9 cellular contexts compared by ENCODE assay signal in the genomic region with DNA sequence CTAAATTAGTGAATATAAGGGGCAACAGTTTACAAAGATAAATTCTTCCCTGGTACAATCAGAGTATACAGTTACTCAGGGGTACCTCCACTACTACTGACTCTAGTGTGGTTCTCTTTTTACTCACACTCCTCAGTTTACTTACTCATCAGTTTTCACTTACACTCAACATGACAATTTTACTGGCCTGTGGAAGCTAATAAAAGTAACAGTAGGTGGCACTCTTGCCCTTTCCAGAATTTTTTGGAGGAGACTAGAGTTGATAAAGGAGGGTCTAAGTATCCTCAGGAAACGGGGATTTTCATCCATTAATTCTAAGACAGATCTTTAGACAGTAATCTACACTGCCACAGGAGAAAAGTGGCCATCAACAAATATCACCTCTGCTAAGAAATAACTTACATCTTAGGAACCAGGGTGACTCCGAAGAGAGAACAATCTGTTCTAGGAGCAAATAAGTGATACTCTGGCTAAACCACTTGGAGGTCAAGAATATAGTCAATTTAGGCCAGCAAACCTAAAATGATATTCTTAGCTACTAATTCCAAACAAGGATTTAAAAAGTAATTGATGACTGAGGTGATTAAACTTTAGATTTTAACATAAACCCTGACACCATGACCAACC.
DNase-seq lines count a peak whose midpoint lies in the region; ATAC-seq, FAIRE-seq and TF ChIP-seq lines count a peak whose summit lies in the region.
"Had no signal": no experiment of that assay in that cellular context is flagged by ENCODE, and none has a peak within 500 bp of the region (broad histone marks: within the 10 kb centered on the region; RNA-seq: fewer than 3 reads in every experiment).

No MANE protein-coding gene starts in this region.

- H3K27ac Mint-ChIP-seq in CD4-positive, alpha-beta T cell = no peak overlapping the region

- peak; percentile 68 for ATAC-seq in CD4-positive, alpha-beta T cell (ENCODE audit: poor library complexity)
- no peak for ATAC-seq in HG02884 (IDR thresholded peaks at IDR 0.05; ENCODE audit: unreplicated experiment)

- no peak overlapping the region for H3K9ac ChIP-seq in mammary epithelial cell (ENCODE audit: insufficient read depth, low read length)

- H3K79me2 ChIP-seq in mammary epithelial cell (ENCODE audit: insufficient read depth, low read length) = peaks cover 28% of the 10 kb centered on the region

- no peak overlapping the region for H3K27ac ChIP-seq in CD4-positive, alpha-beta T cell (ENCODE audit: low read depth, low read length)
- no peak overlapping the region for H3K27ac ChIP-seq in mammary epithelial cell (ENCODE audit: insufficient read depth, low read depth, low read length)
- H3K27ac ChIP-seq: SJCRH30 had no signal

- no peak overlapping the region for H3K4me3 ChIP-seq in mammary epithelial cell (replicated peaks in 1 of 3; ENCODE audit: insufficient read depth in 1 of 3, low read depth in 2 of 3, low read length in 3 of 3)
- H3K4me3 ChIP-seq: SJCRH30 had no signal

- POLR2A ChIA-PET in CD4-positive, alpha-beta T cell (lab: Charles Lee) = interaction anchor here (0.9 to 2.1 kb wide), 4 partner anchors 61 to 192 kb away, joined by 3 to 10 read pairs (median 5); no protein-coding TSS in a partner anchor

- H3K36me3 Mint-ChIP-seq in CD4-positive, alpha-beta T cell (ENCODE audit: low read depth) = peaks cover 85% of the 10 kb centered on the region

- H3K27me3 ChIP-seq in CD4-positive, alpha-beta T cell (ENCODE audit: control insufficient read depth, insufficient read depth, low read length) = no peaks in the 10 kb centered on the region
- H3K27me3 ChIP-seq in mammary epithelial cell (ENCODE audit: insufficient read depth, low read length) = no peaks in the 10 kb centered on the region
- H3K27me3 ChIP-seq: SJCRH30 had no signal

- no peaks in the 10 kb centered on the region for H3K27me3 Mint-ChIP-seq in CD4-positive, alpha-beta T cell

- dilution Hi-C loops in mammary epithelial cell (cut with HindIII; ENCODE audit: low sequenced_read_pairs) = no loop called here

- no peak overlapping the region for H2AFZ ChIP-seq in mammary epithelial cell (ENCODE audit: low read depth, low read length)

- CTCF ChIA-PET in CD4-positive, alpha-beta T cell (lab: Charles Lee) = interaction anchor here (0.6 to 6.4 kb wide), 14 partner anchors 25 to 266 kb away, joined by 3 to 91 read pairs (median 3); no protein-coding TSS in a partner anchor
- CTCF ChIA-PET in mammary epithelial cell (lab: Charles Lee; ENCODE audit: low non-redundant PET) = interaction anchor here (0.6 to 1.3 kb wide), 7 partner anchors 151 to 296 kb away, joined by 3 to 6 read pairs (median 4); no protein-coding TSS in a partner anchor

- H3K9me3 Mint-ChIP-seq in CD4-positive, alpha-beta T cell = no peaks in the 10 kb centered on the region

- in situ Hi-C loops in mammary epithelial cell (cut with MboI; ENCODE audit: low sequenced_read_pairs in 2 of 2) = loop anchor here (5.0 to 10.0 kb wide), 3 partner anchors 189 to 429 kb away; no protein-coding TSS in a partner anchor

- H3K36me3 ChIP-seq in mammary epithelial cell (ENCODE audit: insufficient read depth, low read length) = peaks cover 44% of the 10 kb centered on the region

- peaks cover 6% of the 10 kb centered on the region for H3K4me1 ChIP-seq in mammary epithelial cell (ENCODE audit: insufficient read depth, low read length)
- H3K4me1 ChIP-seq: SJCRH30 had no signal

- DNase-seq in CD4-positive, alpha-beta T cell = no peak
- DNase-seq in GM19239 (ENCODE audit: insufficient read length, low spot score) (peak; percentile 18), NCI-H526 (lab: John Stamatoyannopoulos, UW) (peak; percentile 17 to 55), mammary epithelial cell (peak; percentile 35), kidney glomerular epithelial cell (lab: John Stamatoyannopoulos, UW) (peak; percentile 24), superior temporal gyrus (ENCODE audit: extremely low spot score) (peak; percentile 86), COLO668 (lab: John Stamatoyannopoulos, UW; ENCODE audit: unreplicated experiment) (no peak)

- no peaks in the 10 kb centered on the region for H3K9me3 ChIP-seq in CD4-positive, alpha-beta T cell (ENCODE audit: control insufficient read depth, low read length)
- H3K9me3 ChIP-seq in mammary epithelial cell (replicated peaks; ENCODE audit: insufficient read depth, low read length) = no peaks in the 10 kb centered on the region
- H3K9me3 ChIP-seq: SJCRH30 had no signal

- H3K4me3 Mint-ChIP-seq in CD4-positive, alpha-beta T cell = no peak overlapping the region

- H3K4me2 ChIP-seq in mammary epithelial cell (ENCODE audit: insufficient read depth, low read depth, low read length) = no peak overlapping the region

- 50% methylated on average over 2 of the region's 2 CpGs for WGBS in mammary epithelial cell (ENCODE audit: low coverage, missing lambda C conversion rate)

- H3K4me1 Mint-ChIP-seq in CD4-positive, alpha-beta T cell (ENCODE audit: low read depth) = no peaks in the 10 kb centered on the region

- peak; percentile 69 for TF ChIP-seq CTCF in CD4-positive, alpha-beta T cell (IDR thresholded peaks at IDR 0.05)
- peak; percentile 68 to 71 for TF ChIP-seq CTCF in mammary epithelial cell (conservative IDR thresholded peaks at IDR 0.05 in 1 of 2, IDR thresholded peaks at IDR 0.05 in 1 of 2; ENCODE audit: extremely low read depth in 1 of 2, insufficient read depth in 1 of 2, low read depth in 1 of 2, low read length in 2 of 2)

- no TSS peak for BruUV-seq in mammary epithelial cell (replicated peaks; lab: Mats Ljungman, UMichigan)

- intact Hi-C loops in CD4-positive, alpha-beta T cell (cut with DNase I, micrococcal nuclease) = loop anchor here (1.0 to 10.0 kb wide), 6 partner anchors 61 to 425 kb away; partner anchors contain the start of gene ATL2 (in 2 of the 2)
- intact Hi-C loops in mammary epithelial cell (cut with micrococcal nuclease) = loop anchor here (1.0 to 5.0 kb wide), 4 partner anchors 60 to 411 kb away; no protein-coding TSS in a partner anchor

- no peaks in the 10 kb centered on the region for H4K20me1 ChIP-seq in mammary epithelial cell (ENCODE audit: insufficient read depth, low read length)

- peak; percentile 79 for FAIRE-seq in GM19239 (lab: Jason Lieb, UNC)

Comparison
In these comparisons a context has a peak if more than half of its experiments do, and no peak if none do; other contexts are left out.
1. DNase-seq: peak in GM19239 (single experiment), NCI-H526 (2 of 2), mammary epithelial cell (single experiment), kidney glomerular epithelial cell (single experiment) and superior temporal gyrus (single experiment); none in CD4-positive, alpha-beta T cell (0 of 10) and COLO668 (single experiment).